Comparison of ENCODE assay signal across 1 cellular context in the genomic region with DNA sequence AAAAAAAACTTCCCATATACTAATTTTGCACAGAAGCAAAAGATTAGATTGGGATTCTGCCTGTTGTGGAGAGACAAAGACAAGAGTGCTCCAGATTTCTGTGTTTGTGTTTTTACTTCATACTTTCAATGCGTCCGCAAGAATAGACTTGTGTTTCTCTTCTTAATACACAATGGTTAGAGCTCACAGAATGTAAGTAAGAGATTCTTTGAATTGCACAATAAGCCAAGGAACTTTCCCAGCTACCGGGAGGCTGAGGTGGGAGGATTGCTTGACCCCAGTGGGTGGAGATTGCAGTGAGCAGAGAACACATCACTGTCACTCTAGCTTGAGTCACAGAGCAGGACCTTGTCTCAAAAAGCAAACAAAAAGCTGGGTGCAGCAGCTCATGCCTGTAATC.
A peak's percentile ranks its signal among the peaks of the same experiment; 100 is the strongest.
TF ChIP-seq lines count a peak whose summit lies in the region.

No MANE protein-coding gene starts in this region.

TF ChIP-seq in HepG2, 621 proteins besides CTCF, POLR2A, EP300 and RAD21:
- TF ChIP-seq, protein P1, sequence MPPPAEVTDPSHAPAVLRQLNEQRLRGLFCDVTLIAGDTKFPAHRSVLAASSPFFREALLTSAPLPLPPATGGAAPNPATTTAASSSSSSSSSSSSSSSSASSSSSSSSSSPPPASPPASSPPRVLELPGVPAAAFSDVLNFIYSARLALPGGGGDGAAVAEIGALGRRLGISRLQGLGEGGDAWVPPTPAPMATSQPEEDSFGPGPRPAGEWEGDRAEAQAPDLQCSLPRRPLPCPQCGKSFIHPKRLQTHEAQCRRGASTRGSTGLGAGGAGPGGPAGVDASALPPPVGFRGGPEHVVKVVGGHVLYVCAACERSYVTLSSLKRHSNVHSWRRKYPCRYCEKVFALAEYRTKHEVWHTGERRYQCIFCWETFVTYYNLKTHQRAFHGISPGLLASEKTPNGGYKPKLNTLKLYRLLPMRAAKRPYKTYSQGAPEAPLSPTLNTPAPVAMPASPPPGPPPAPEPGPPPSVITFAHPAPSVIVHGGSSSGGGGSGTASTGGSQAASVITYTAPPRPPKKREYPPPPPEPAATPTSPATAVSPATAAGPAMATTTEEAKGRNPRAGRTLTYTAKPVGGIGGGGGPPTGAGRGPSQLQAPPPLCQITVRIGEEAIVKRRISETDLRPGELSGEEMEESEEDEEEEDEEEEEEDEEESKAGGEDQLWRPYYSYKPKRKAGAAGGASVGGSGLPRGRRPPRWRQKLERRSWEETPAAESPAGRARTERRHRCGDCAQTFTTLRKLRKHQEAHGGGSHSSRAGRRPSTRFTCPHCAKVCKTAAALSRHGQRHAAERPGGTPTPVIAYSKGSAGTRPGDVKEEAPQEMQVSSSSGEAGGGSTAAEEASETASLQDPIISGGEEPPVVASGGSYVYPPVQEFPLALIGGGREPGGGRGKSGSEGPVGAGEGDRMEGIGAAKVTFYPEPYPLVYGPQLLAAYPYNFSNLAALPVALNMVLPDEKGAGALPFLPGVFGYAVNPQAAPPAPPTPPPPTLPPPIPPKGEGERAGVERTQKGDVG (CRISPR knock-in tag; IDR thresholded peaks at IDR 0.05; ENCODE audit: borderline replicate concordance) = no peak
- TF ChIP-seq CEBPB (IDR thresholded peaks at IDR 0.05; ENCODE audit: borderline replicate concordance, low read depth, low read length) = 0 out of 2 replicates have a peak, but pooled peaks have one; percentile 29
TF ChIP-seq in HepG2: peak in this region for 1.
